Comparison of ENCODE assay signal across 8 cellular contexts in the genomic region with DNA sequence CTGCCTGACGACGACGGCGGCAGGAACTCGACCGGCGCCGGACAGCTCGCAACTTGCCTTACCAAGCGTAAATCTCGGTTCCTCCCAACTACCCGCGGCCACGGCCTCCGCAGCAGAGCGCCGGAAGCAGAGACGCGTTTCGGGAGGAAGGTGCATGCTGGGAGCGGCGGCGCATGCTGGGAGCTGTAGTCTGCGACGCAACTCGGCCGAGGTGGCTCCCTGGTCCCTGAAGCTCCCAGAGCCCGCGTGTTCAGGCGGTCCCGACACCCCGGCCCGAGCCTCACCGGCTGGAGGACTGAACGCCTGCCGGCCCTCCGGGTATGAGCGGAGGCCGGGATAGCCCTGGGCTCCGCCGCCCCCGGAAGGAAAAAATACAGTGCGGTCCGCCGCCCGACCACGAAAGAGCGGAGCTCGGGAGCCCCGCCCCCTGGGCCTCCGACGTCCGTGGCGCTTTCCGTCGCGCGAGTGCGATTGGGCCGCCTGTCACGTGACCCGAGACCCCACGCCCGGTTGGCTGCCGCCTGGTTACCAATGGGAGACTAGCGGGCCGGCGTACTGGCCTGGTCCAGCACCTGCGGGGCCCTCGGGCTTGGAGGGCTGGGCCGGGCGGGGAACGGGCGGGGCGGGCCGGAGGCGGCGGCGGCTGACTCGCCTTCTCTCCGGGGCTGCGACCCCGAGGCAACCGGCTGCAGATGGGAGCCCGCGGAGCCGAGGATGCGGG. TPM values are rescaled to one million over a fixed set of nuclear protein-coding genes. Genes with fewer than 3 reads are reported as not detected.
DNase-seq lines count a peak whose midpoint lies in the region; ATAC-seq and TF ChIP-seq lines count a peak whose summit lies in the region.

A gene with protein sequence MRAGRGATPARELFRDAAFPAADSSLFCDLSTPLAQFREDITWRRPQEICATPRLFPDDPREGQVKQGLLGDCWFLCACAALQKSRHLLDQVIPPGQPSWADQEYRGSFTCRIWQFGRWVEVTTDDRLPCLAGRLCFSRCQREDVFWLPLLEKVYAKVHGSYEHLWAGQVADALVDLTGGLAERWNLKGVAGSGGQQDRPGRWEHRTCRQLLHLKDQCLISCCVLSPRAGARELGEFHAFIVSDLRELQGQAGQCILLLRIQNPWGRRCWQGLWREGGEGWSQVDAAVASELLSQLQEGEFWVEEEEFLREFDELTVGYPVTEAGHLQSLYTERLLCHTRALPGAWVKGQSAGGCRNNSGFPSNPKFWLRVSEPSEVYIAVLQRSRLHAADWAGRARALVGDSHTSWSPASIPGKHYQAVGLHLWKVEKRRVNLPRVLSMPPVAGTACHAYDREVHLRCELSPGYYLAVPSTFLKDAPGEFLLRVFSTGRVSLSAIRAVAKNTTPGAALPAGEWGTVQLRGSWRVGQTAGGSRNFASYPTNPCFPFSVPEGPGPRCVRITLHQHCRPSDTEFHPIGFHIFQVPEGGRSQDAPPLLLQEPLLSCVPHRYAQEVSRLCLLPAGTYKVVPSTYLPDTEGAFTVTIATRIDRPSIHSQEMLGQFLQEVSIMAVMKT (plus strand): TSS at position 537 of the 721 bp plus-strand sequence. CDS start 178 bp downstream, at position 715.

- H3K27ac ChIP-seq in endodermal cell (ENCODE audit: low read depth, low read length) (peak within 1 kb of the TSS; percentile 66), mesodermal cell (ENCODE audit: low read depth, low read length, severe bottlenecking) (peak within 1 kb of the TSS; percentile 50)

- no peaks in the 10 kb centered on the region for H3K9me3 Mint-ChIP-seq in activated CD8-positive, alpha-beta memory T cell treated with anti-CD3 and anti-CD28 coated beads, Interleukin-2, amount 10 ng/mL, durations not matched to agents 7 days and 5 days (ENCODE audit: low read depth)
- no peaks in the 10 kb centered on the region for H3K9me3 Mint-ChIP-seq in endodermal cell

- H3K4me1 ChIP-seq in NT2/D1 (ENCODE audit: insufficient read depth, insufficient read length) (peaks cover 21% of the 10 kb centered on the region), endodermal cell (ENCODE audit: control insufficient read depth, insufficient read depth, low read length) (peaks cover 9% of the 10 kb centered on the region), mesodermal cell (ENCODE audit: control insufficient read depth, insufficient read depth, low read length, poor library complexity, severe bottlenecking) (peaks cover 33% of the 10 kb centered on the region)

- peak; percentile 67 for ATAC-seq in GM21381 (IDR thresholded peaks at IDR 0.05; ENCODE audit: unreplicated experiment)
- ATAC-seq in activated CD8-positive, alpha-beta memory T cell treated with anti-CD3 and anti-CD28 coated beads, Interleukin-2, amount 10 ng/mL, durations not matched to agents 7 days and 5 days: peak; percentile 91

- peaks cover 7% of the 10 kb centered on the region for H3K36me3 Mint-ChIP-seq in activated CD8-positive, alpha-beta memory T cell treated with anti-CD3 and anti-CD28 coated beads, Interleukin-2, amount 10 ng/mL, durations not matched to agents 7 days and 5 days
- peaks cover 22% of the 10 kb centered on the region for H3K36me3 Mint-ChIP-seq in endodermal cell (ENCODE audit: low read depth)

- peak within 1 kb of the TSS; percentile 89 for H3K27ac Mint-ChIP-seq in activated CD8-positive, alpha-beta memory T cell treated with anti-CD3 and anti-CD28 coated beads, Interleukin-2, amount 10 ng/mL, durations not matched to agents 7 days and 5 days
- H3K27ac Mint-ChIP-seq in endodermal cell: peak within 1 kb of the TSS; percentile 95

- peaks cover 47% of the 10 kb centered on the region for H3K4me1 Mint-ChIP-seq in activated CD8-positive, alpha-beta memory T cell treated with anti-CD3 and anti-CD28 coated beads, Interleukin-2, amount 10 ng/mL, durations not matched to agents 7 days and 5 days
- peaks cover 23% of the 10 kb centered on the region for H3K4me1 Mint-ChIP-seq in endodermal cell

- no peaks in the 10 kb centered on the region for H3K27me3 Mint-ChIP-seq in activated CD8-positive, alpha-beta memory T cell treated with anti-CD3 and anti-CD28 coated beads, Interleukin-2, amount 10 ng/mL, durations not matched to agents 7 days and 5 days
- no peaks in the 10 kb centered on the region for H3K27me3 Mint-ChIP-seq in endodermal cell (ENCODE audit: insufficient read depth)

- H3K36me3 ChIP-seq in NT2/D1 (ENCODE audit: insufficient read depth, insufficient read length, low read length) (peaks cover 41% of the 10 kb centered on the region), endodermal cell (ENCODE audit: control insufficient read depth, insufficient read depth, low read length) (peaks cover 27% of the 10 kb centered on the region), mesodermal cell (ENCODE audit: control insufficient read depth, insufficient read depth, low read length) (peaks cover 41% of the 10 kb centered on the region)

- H3K27me3 ChIP-seq in NT2/D1 (ENCODE audit: insufficient read depth, insufficient read length) (peaks cover 3% of the 10 kb centered on the region), endodermal cell (ENCODE audit: control insufficient read depth, insufficient read depth, low read length, poor library complexity, severe bottlenecking) (no peaks in the 10 kb centered on the region)

- peak within 1 kb of the TSS; percentile 91 for H3K4me3 Mint-ChIP-seq in activated CD8-positive, alpha-beta memory T cell treated with anti-CD3 and anti-CD28 coated beads, Interleukin-2, amount 10 ng/mL, durations not matched to agents 7 days and 5 days
- H3K4me3 Mint-ChIP-seq in endodermal cell: peak within 1 kb of the TSS; percentile 93

- 0% methylated on average over 47 to 88 of the region's 88 CpGs for WGBS in endodermal cell (ENCODE audit: insufficient coverage in 1 of 2, insufficient read length in 1 of 2), 2 experiments
- 0 to 1% methylated on average over 75 to 76 of the region's 88 CpGs for WGBS in mesodermal cell (ENCODE audit: insufficient coverage in 2 of 2), 2 experiments

- H3K9ac ChIP-seq in NT2/D1 (ENCODE audit: insufficient read length, low read depth) (peak within 1 kb of the TSS; percentile 97), endodermal cell (ENCODE audit: extremely low read depth, low read length, poor library complexity, severe bottlenecking) (peak within 1 kb of the TSS; percentile 81)

- CTCF ChIA-PET in activated CD8-positive, alpha-beta memory T cell treated with anti-CD3 and anti-CD28 coated beads, Interleukin-2, amount 10 ng/mL, durations not matched to agents 7 days and 5 days (lab: Charles Lee): interaction anchor here (1.0 to 7.0 kb wide), 14 partner anchors 9 to 72 kb away, joined by 3 to 82 read pairs (median 9); a partner anchor contains a TSS

- no peak for TF ChIP-seq CTCF in endodermal cell (conservative IDR thresholded peaks at IDR 0.05)

- DNase-seq in COR-L47 (lab: John Stamatoyannopoulos, UW): peak; percentile 85
- DNase-seq in HUDEP-2 (lab: John Stamatoyannopoulos, UW; ENCODE audit: unreplicated experiment in 76 of 76): peak in 75 of 76 experiments; percentile 32 to 96 (median 90)
- peak; percentile 90 for DNase-seq in NT2/D1 (ENCODE audit: low read depth, low spot score)
- peak; percentile 98 for DNase-seq in activated CD8-positive, alpha-beta memory T cell treated with anti-CD3 and anti-CD28 coated beads, Interleukin-2, amount 10 ng/mL, durations not matched to agents 7 days and 5 days
- DNase-seq in endodermal cell: peak; percentile 99
- peak; percentile 94 to 95 for DNase-seq in stimulated activated CD8-positive, alpha-beta memory T cell treated with anti-CD3 and anti-CD28 coated beads, Interleukin-15, amount 100 ng/mL, for 4 hours (ENCODE audit: low read depth in 2 of 2)

- H3K9me3 ChIP-seq in NT2/D1 (ENCODE audit: insufficient read depth, low read length) (no peaks in the 10 kb centered on the region), endodermal cell (ENCODE audit: control insufficient read depth, low read length) (no peaks in the 10 kb centered on the region), mesodermal cell (ENCODE audit: control insufficient read depth, low read length) (no peaks in the 10 kb centered on the region)

- H3K4me3 ChIP-seq in NT2/D1 (ENCODE audit: insufficient read length, low read depth) (peak within 1 kb of the TSS; percentile 90), endodermal cell (ENCODE audit: low read length) (peak within 1 kb of the TSS; percentile 93), mesodermal cell (ENCODE audit: extremely low read depth, insufficient read depth, low read length, poor library complexity, severe bottlenecking) (peak within 1 kb of the TSS; percentile 98)

RNA-seq across cellular contexts. Expression of the gene that starts here (rescaled TPM):
- 10 to 100 TPM; 54.0 to 75.8 TPM for total RNA-seq in activated CD8-positive, alpha-beta memory T cell treated with anti-CD3 and anti-CD28 coated beads, Interleukin-2, amount 10 ng/mL, durations not matched to agents 7 days and 5 days
- total RNA-seq in endodermal cell: 10 to 100 TPM; 58.9 to 61.9 TPM
- polyA plus RNA-seq in endodermal cell (2013, experiment 1 of 2): 43.3 TPM
- 41.5 TPM for polyA plus RNA-seq in endodermal cell (2013, experiment 2 of 2)
- 35.4 TPM for polyA plus RNA-seq in mesodermal cell (2013, experiment 1 of 2)
- 24.0 TPM for polyA plus RNA-seq in mesodermal cell (2013, experiment 2 of 2)

Comparison
In these comparisons a context has a peak if more than half of its experiments do, and no peak if none do; other contexts are left out.
1. Peak in every context shown above with its lines: DNase-seq, ATAC-seq, H3K4me3 ChIP-seq and H3K27ac ChIP-seq.